8 cellular contexts compared by ENCODE assay signal in genomic region chr7:64562246-64562620, GRCh38. TPM values are rescaled to one million over a fixed set of nuclear protein-coding genes. Genes with fewer than 3 reads are reported as not detected.
A peak's percentile ranks its signal among the peaks of the same experiment; 100 is the strongest.
DNase-seq lines count a peak whose midpoint lies in the region; ATAC-seq and TF ChIP-seq lines count a peak whose summit lies in the region.

No MANE protein-coding gene starts in this region.

- peaks cover 41% of the 10 kb centered on the region for H3K36me3 Mint-ChIP-seq in Caco-2 (ENCODE audit: insufficient read depth, unreplicated experiment)
- H3K36me3 Mint-ChIP-seq in nephron (ENCODE audit: low read depth): peaks cover 45% of the 10 kb centered on the region

- H3K36me3 ChIP-seq in Caco-2 (ENCODE audit: control insufficient read depth, insufficient read depth, low read length) (no peaks in the 10 kb centered on the region), MM.1S (replicated peaks; ENCODE audit: insufficient read depth, low read length) (no peaks in the 10 kb centered on the region)

- TF ChIP-seq CTCF in Caco-2 (IDR thresholded peaks at IDR 0.05; ENCODE audit: insufficient read depth in 1 of 2, low read depth in 1 of 2, low read length in 1 of 2, severe bottlenecking in 1 of 2, unreplicated experiment in 1 of 2): no peak
- no peak for TF ChIP-seq CTCF in MM.1S (IDR thresholded peaks at IDR 0.05; ENCODE audit: low read length)
- no peak for TF ChIP-seq CTCF in nephron (IDR thresholded peaks at IDR 0.05; ENCODE audit: unreplicated experiment in 3 of 3)

- POLR2A ChIA-PET in Caco-2 (lab: Charles Lee): no interaction called here

- CTCF ChIA-PET in Caco-2 (lab: Charles Lee): no interaction called here

- H3K9me3 ChIP-seq in Caco-2 (peaks cover 11% of the 10 kb centered on the region; the same call in 1 of the 2 replicates), MM.1S (replicated peaks; ENCODE audit: insufficient read depth, low read length) (no peaks in the 10 kb centered on the region)

- peak overlapping the region; percentile 45; the same call in 1 of the 2 replicates for H3K4me2 ChIP-seq in MM.1S (ENCODE audit: low read depth, low read length)

- H3K9ac ChIP-seq in MM.1S (ENCODE audit: low read length): peak overlapping the region; percentile 46; the same call in 1 of the 2 replicates

- H3K27me3 ChIP-seq in Caco-2 (replicated peaks; ENCODE audit: control insufficient read depth, insufficient read depth, low read length) (no peaks in the 10 kb centered on the region), MM.1S (replicated peaks; ENCODE audit: insufficient read depth, low read length) (no peaks in the 10 kb centered on the region)

- H3K9me3 Mint-ChIP-seq in Caco-2 (ENCODE audit: unreplicated experiment) (peaks cover 19% of the 10 kb centered on the region), nephron (peaks cover 35% of the 10 kb centered on the region)

- ATAC-seq in HG02588 (IDR thresholded peaks at IDR 0.05; ENCODE audit: unreplicated experiment): no peak

- no peaks in the 10 kb centered on the region for H3F3A ChIP-seq in MM.1S (ENCODE audit: insufficient read depth, low read length)

- no peaks in the 10 kb centered on the region for H4K20me1 ChIP-seq in MM.1S (ENCODE audit: insufficient read depth, low read length)

- H3K79me2 ChIP-seq in MM.1S (ENCODE audit: low read length): no peaks in the 10 kb centered on the region; the same call in 1 of the 2 replicates

- H3K4me3 ChIP-seq in Caco-2 (ENCODE audit: low read depth, low read length) (peak overlapping the region; percentile 75), MM.1S (ENCODE audit: low read length) (peak overlapping the region; percentile 69)

- DNase-seq in Caco-2: no peak
- no peak for DNase-seq in MM.1S
- no peak for DNase-seq in foreskin melanocyte
- DNase-seq in NCI-H2196 treated with DMSO at 0.1 percent for 48 hours (lab: John Stamatoyannopoulos, UW; ENCODE audit: unreplicated experiment): no peak
- DNase-seq in NCI-H526 treated with DMSO at 0.1 percent for 48 hours (lab: John Stamatoyannopoulos, UW): no peak

- BruUV-seq in Caco-2 (replicated peaks; lab: Mats Ljungman, UMichigan): no TSS peak

- H3K27me3 Mint-ChIP-seq in Caco-2 (ENCODE audit: insufficient read depth, unreplicated experiment) (no peaks in the 10 kb centered on the region), nephron (ENCODE audit: low read depth) (no peaks in the 10 kb centered on the region)

- no peaks in the 10 kb centered on the region for H3K9me2 ChIP-seq in MM.1S (replicated peaks; ENCODE audit: insufficient read depth, low read length)

- H3K27ac ChIP-seq in MM.1S (ENCODE audit: low read length): no peak overlapping the region
- peak overlapping the region; percentile 81 for H3K27ac ChIP-seq in cingulate gyrus (ENCODE audit: low read depth, low read length)

- H2AFZ ChIP-seq in MM.1S (ENCODE audit: low read length): peak overlapping the region; percentile 85

- H3K4me3 Mint-ChIP-seq in Caco-2 (ENCODE audit: unreplicated experiment) (peak overlapping the region; percentile 99), nephron (peak overlapping the region; percentile 99 to 100 (median 100))

- H3K4me1 ChIP-seq in Caco-2: no peaks in the 10 kb centered on the region
- no peaks in the 10 kb centered on the region for H3K4me1 ChIP-seq in MM.1S (ENCODE audit: low read length)

- peaks cover 12% of the 10 kb centered on the region for H3K4me1 Mint-ChIP-seq in Caco-2 (ENCODE audit: low read depth, unreplicated experiment)
- H3K4me1 Mint-ChIP-seq in nephron: peaks cover 8% of the 10 kb centered on the region

- intact Hi-C loops in Caco-2 (cut with micrococcal nuclease; ENCODE audit: unreplicated experiment): loop anchor here (2.0 to 10.0 kb wide), 3 partner anchors 47 to 135 kb away; partner anchors contain the start of gene ZNF107

- H3K27ac Mint-ChIP-seq in Caco-2 (ENCODE audit: unreplicated experiment): peak overlapping the region; percentile 100
- H3K27ac Mint-ChIP-seq in nephron: peak overlapping the region in 2 of 3 experiments; percentile 91 to 99

RNA-seq across cellular contexts. Expression of gene ZNF680, which starts 0.6 kb away (rescaled TPM):
- 13.1 and 15.2 TPM in 2 replicates for total RNA-seq in Caco-2 (2022)
